In genomic region chr21:43297411-43297981, GRCh38 we compare ENCODE assay signal across 19 cellular contexts.
"Had no signal": no experiment of that assay in that cellular context is flagged by ENCODE, and none has a peak within 500 bp of the region (broad histone marks: within the 10 kb centered on the region; RNA-seq: fewer than 3 reads in every experiment).

No MANE protein-coding gene starts in this region.

- H3K4me3 Mint-ChIP-seq: activated CD4-positive, alpha-beta T cell treated with anti-CD3 and anti-CD28 coated beads, Interleukin-2, amount 10 ng/mL, durations not matched to agents 7 days and 5 days; central memory CD8-positive, alpha-beta T cell; mesothelial cell of epicardium; nephron; stimulated activated naive CD8-positive, alpha-beta T cell treated with anti-CD3 and anti-CD28 coated beads, Interleukin-15, amount 100 ng/mL, for 72 hours had no signal

- H3K27me3 Mint-ChIP-seq: stimulated activated naive CD8-positive, alpha-beta T cell treated with anti-CD3 and anti-CD28 coated beads, Interleukin-15, amount 100 ng/mL, for 72 hours had no signal

- H3K27ac Mint-ChIP-seq: activated CD4-positive, alpha-beta T cell treated with anti-CD3 and anti-CD28 coated beads, Interleukin-2, amount 10 ng/mL, durations not matched to agents 7 days and 5 days; mesothelial cell of epicardium; stimulated activated naive CD8-positive, alpha-beta T cell treated with anti-CD3 and anti-CD28 coated beads, Interleukin-15, amount 100 ng/mL, for 72 hours had no signal

- H3K9me3 ChIP-seq: vagina had no signal

- H3K27me3 ChIP-seq: brain microvascular endothelial cell, vagina had no signal

- H3K4me3 ChIP-seq: coronary artery, vagina had no signal

- H3K4me1 Mint-ChIP-seq: activated CD4-positive, alpha-beta T cell treated with anti-CD3 and anti-CD28 coated beads, Interleukin-2, amount 10 ng/mL, durations not matched to agents 7 days and 5 days; central memory CD8-positive, alpha-beta T cell; nephron; stimulated activated naive CD8-positive, alpha-beta T cell treated with anti-CD3 and anti-CD28 coated beads, Interleukin-15, amount 100 ng/mL, for 72 hours had no signal

- H3K36me3 ChIP-seq: brain microvascular endothelial cell, vagina had no signal

- DNase-seq: activated CD4-positive, alpha-beta T cell treated with anti-CD3 and anti-CD28 coated beads, Interleukin-2, amount 10 ng/mL, durations not matched to agents 7 days and 5 days; activated CD8-positive, alpha-beta memory T cell treated with anti-CD3 and anti-CD28 coated beads for 24 hours; activated CD8-positive, alpha-beta memory T cell treated with anti-CD3 and anti-CD28 coated beads, Interleukin-2, amount 50 U/mL, for 48 hours; activated effector memory CD4-positive, alpha-beta T cell treated with anti-CD3 and anti-CD28 coated beads, Interleukin-2, amount 50 U/mL, for 16 hours; activated naive CD4-positive, alpha-beta T cell treated with anti-CD3 and anti-CD28 coated beads, Interleukin-2, amount 50 U/mL, for 16 hours; activated T-cell treated with anti-CD3 and anti-CD28 coated beads, Interleukin-2, amount 50 U/mL, for 48 hours; brain microvascular endothelial cell; foreskin keratinocyte; kidney glomerular epithelial cell; nucleus accumbens; stimulated activated naive CD8-positive, alpha-beta T cell treated with anti-CD3 and anti-CD28 coated beads, Interleukin-15, amount 100 ng/mL, for 72 hours; T1000; trophoblast cell had no signal

- ATAC-seq: activated CD4-positive, CD25-positive, alpha-beta regulatory T cell treated with anti-CD3 and anti-CD28 coated beads, Interleukin-2, amount 50 U/mL, for 24 hours; foreskin keratinocyte; stimulated activated naive CD8-positive, alpha-beta T cell treated with anti-CD3 and anti-CD28 coated beads, Interleukin-15, amount 100 ng/mL, for 72 hours had no signal

- H3K27ac ChIP-seq: brain microvascular endothelial cell, coronary artery, foreskin keratinocyte, vagina had no signal

- H3K36me3 Mint-ChIP-seq: mesothelial cell of epicardium had no signal

- H3K9me3 Mint-ChIP-seq: activated CD4-positive, alpha-beta T cell treated with anti-CD3 and anti-CD28 coated beads, Interleukin-2, amount 10 ng/mL, durations not matched to agents 7 days and 5 days; central memory CD8-positive, alpha-beta T cell had no signal
